ENCODE assay signal across 36 cellular contexts in the genomic region with DNA sequence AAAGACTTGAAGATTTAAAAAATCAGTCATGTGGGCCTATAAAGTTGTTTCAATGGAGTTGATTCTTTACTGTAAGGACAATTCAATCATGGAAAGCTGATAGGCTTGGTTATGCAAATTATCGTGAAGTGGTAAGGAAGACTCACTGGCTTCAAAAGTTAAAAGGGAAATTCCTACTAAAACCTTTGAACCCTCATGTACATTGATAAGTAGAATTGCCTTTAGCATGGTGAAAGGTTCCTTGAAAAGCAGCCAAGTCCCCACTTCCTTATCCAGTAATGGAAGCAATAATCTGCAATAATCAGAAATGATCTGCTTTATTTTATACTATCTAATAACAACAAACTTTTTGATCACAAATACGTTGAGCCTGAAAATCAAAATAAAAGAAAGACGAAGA. TPM values are rescaled to one million over a fixed set of nuclear protein-coding genes. Genes with fewer than 3 reads are reported as not detected.
"Had no signal": no experiment of that assay in that cellular context is flagged by ENCODE, and none has a peak within 500 bp of the region (broad histone marks: within the 10 kb centered on the region; RNA-seq: fewer than 3 reads in every experiment).

No MANE protein-coding gene starts in this region.

- H3K4me3 ChIP-seq: gastrocnemius medialis, lower lobe of right lung, skin epidermis, thyroid gland, upper lobe of right lung had no signal

- H3K36me3 ChIP-seq: brain microvascular endothelial cell, gastrocnemius medialis, lower lobe of right lung, neutrophil, thyroid gland, upper lobe of right lung had no signal

- ATAC-seq: gastrocnemius medialis; left lobe of liver; lower lobe of right lung; sciatic nerve; stimulated activated memory B cell treated with anti-CD40 and anti-IgM and Interleukin-4, amounts not matched to agents 10 μg/mL and 1 μg/mL and 100 μg/mL, for 72 hours; stimulated activated naive CD8-positive, alpha-beta T cell treated with anti-CD3 and anti-CD28 coated beads, Interleukin-15, amount 100 ng/mL, for 72 hours; upper lobe of right lung had no signal

- H3K4me1 ChIP-seq: gastrocnemius medialis, upper lobe of right lung had no signal

- DNase-seq: activated CD4-positive, alpha-beta memory T cell treated with anti-CD3 and anti-CD28 coated beads for 36 hours; activated CD4-positive, alpha-beta T cell treated with anti-CD3 and anti-CD28 coated beads, Interleukin-2, amount 10 ng/mL, durations not matched to agents 24 days and 14 days; activated CD4-positive, CD25-positive, alpha-beta regulatory T cell treated with anti-CD3 and anti-CD28 coated beads, Interleukin-2, amount 50 U/mL, for 72 hours; activated CD8-positive, alpha-beta memory T cell treated with anti-CD3 and anti-CD28 coated beads, Interleukin-2, amount 50 U/mL, for 48 hours; activated gamma-delta T cell; activated naive CD4-positive, alpha-beta T cell treated with anti-CD3 and anti-CD28 coated beads, Interleukin-2, amount 50 U/mL, for 16 hours; activated T-cell treated with anti-CD3 and anti-CD28 coated beads, Interleukin-2, amount 50 U/mL, for 24 hours; amniotic stem cell; brain microvascular endothelial cell; effector CD8-positive, alpha-beta T cell; erythroblast; gastrocnemius medialis; glutamatergic neuron; lower lobe of right lung; mesenchymal stem cell; naive B cell; nephron progenitor cell; stimulated activated CD4-positive, alpha-beta T cell treated with anti-CD3 and anti-CD28 coated beads, Interleukin-4, amount 100 ng/mL, for 4 hours; stimulated activated CD8-positive, alpha-beta memory T cell treated with anti-CD3 and anti-CD28 coated beads, Interleukin-4, amount 100 ng/mL, for 48 hours; stimulated activated naive CD8-positive, alpha-beta T cell treated with anti-CD3 and anti-CD28 coated beads, Interleukin-15, amount 100 ng/mL, for 72 hours; SW 1271; T1000; thyroid gland; upper lobe of right lung had no signal

- H3K9me3 ChIP-seq: gastrocnemius medialis, lower lobe of right lung, neutrophil, thyroid gland, upper lobe of right lung had no signal

- H3K27ac ChIP-seq: brain microvascular endothelial cell, gastrocnemius medialis, lower lobe of right lung, neutrophil, skin epidermis, thyroid gland, upper lobe of right lung had no signal

- FAIRE-seq: astrocyte had no signal

- H3K27me3 ChIP-seq: brain microvascular endothelial cell, gastrocnemius medialis, neutrophil, thyroid gland, upper lobe of right lung had no signal

RNA-seq across cellular contexts. Expression of gene CCL20, which starts 14.4 kb away (rescaled TPM):
- total RNA-seq: astrocyte, cardiac septum, left lobe of liver, osteocyte, posterior vena cava, thyroid gland had no signal

RNA-seq across cellular contexts. Expression of gene SCYGR8, which starts 53.5 kb away (rescaled TPM):
- total RNA-seq: activated CD4-positive, alpha-beta memory T cell treated with anti-CD3 and anti-CD28 coated beads for 36 hours; activated CD4-positive, alpha-beta T cell treated with anti-CD3 and anti-CD28 coated beads, Interleukin-2, amount 10 ng/mL, durations not matched to agents 24 days and 14 days; astrocyte; cardiac septum; chondrocyte; gastrocnemius medialis; kidney epithelial cell; left lobe of liver; lower lobe of right lung; osteocyte; posterior vena cava; renal cortical epithelial cell; sciatic nerve; thyroid gland; upper lobe of right lung had no signal
